ENCODE assay signal across 12 cellular contexts in the genomic region with DNA sequence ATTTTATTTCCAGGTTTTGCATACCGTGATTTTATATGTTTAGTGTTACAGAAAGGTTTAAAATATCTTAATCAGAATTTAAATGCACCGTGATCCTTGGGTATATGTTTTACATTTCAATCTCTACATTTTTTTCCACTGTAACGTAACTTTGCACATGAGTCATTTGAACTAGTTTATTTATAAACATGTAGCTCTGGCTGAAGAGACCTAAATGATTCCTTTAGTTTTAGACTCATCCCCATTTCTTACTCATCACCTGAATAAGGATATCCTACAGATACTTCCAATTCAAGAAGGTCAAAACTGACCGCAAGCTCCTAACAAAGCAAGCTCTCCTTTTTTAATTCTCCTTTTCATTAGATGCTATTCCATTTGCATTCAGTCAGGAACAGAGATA. TPM values are rescaled to one million over a fixed set of nuclear protein-coding genes. Genes with fewer than 3 reads are reported as not detected.
DNase-seq lines count a peak whose midpoint lies in the region; ATAC-seq and TF ChIP-seq lines count a peak whose summit lies in the region.
"Had no signal": no experiment of that assay in that cellular context is flagged by ENCODE, and none has a peak within 500 bp of the region (broad histone marks: within the 10 kb centered on the region; RNA-seq: fewer than 3 reads in every experiment).

No MANE protein-coding gene starts in this region.

- H3K4me1 ChIP-seq in IMR-90 (ENCODE audit: control insufficient read depth, insufficient read depth, low read length) (no peaks in the 10 kb centered on the region), foreskin keratinocyte (no peaks in the 10 kb centered on the region)
- H3K4me1 ChIP-seq: BLaER1 treated with 17β-estradiol and CSF1 and Interleukin-3, amounts not matched to agents 10 nM and 100 nM had no signal

- H2BK5ac ChIP-seq in IMR-90 (ENCODE audit: low read depth, low read length, poor library complexity, severe bottlenecking): no peak overlapping the region

- dilution Hi-C loops in IMR-90 (cut with HindIII; ENCODE audit: low sequenced_read_pairs, unreplicated experiment): no loop called here

- no peak overlapping the region for H2AK9ac ChIP-seq in IMR-90 (replicated peaks; ENCODE audit: low read depth, low read length, poor library complexity)

- no peak overlapping the region for H3K23ac ChIP-seq in IMR-90 (ENCODE audit: low read depth, low read length)

- no peak overlapping the region for H4K8ac ChIP-seq in IMR-90 (ENCODE audit: low read depth in 2 of 2, low read length in 2 of 2)

- no peaks in the 10 kb centered on the region for H3K79me1 ChIP-seq in IMR-90 (ENCODE audit: low read depth in 1 of 2, low read length in 2 of 2)

- TF ChIP-seq CTCF in IMR-90 (conservative IDR thresholded peaks at IDR 0.05; ENCODE audit: low read depth, low read length) (no peak), choroid plexus epithelial cell (conservative IDR thresholded peaks at IDR 0.05; ENCODE audit: low read depth, low read length) (no peak), foreskin keratinocyte (conservative IDR thresholded peaks at IDR 0.05) (no peak)

- H2AK5ac ChIP-seq in IMR-90 (ENCODE audit: low read depth, low read length): no peak overlapping the region

- H2BK20ac ChIP-seq in IMR-90 (ENCODE audit: low read depth, low read length): no peak overlapping the region

- ATAC-seq in IMR-90 (ENCODE audit: low read depth) (0 out of 2 replicates have a peak, but pooled peaks have one; percentile 32), foreskin keratinocyte (peak; percentile 61), HG02852 (IDR thresholded peaks at IDR 0.05; ENCODE audit: unreplicated experiment) (no peak), GM18519 (IDR thresholded peaks at IDR 0.05; ENCODE audit: low FRiP score, unreplicated experiment) (no peak)

- no peak for TF ChIP-seq POLR2A in IMR-90 (IDR thresholded peaks at IDR 0.05; ENCODE audit: low read depth, low read length)

- no peak overlapping the region for H4K5ac ChIP-seq in IMR-90 (ENCODE audit: low read depth, low read length)

- H3K36me3 ChIP-seq in IMR-90 (ENCODE audit: control insufficient read depth, insufficient read depth, low read length): no peaks in the 10 kb centered on the region
- H3K36me3 ChIP-seq: BLaER1 treated with 17β-estradiol and CSF1 and Interleukin-3, amounts not matched to agents 10 nM and 100 nM had no signal

- DNase-seq in A172 (ENCODE audit: low spot score) (peak; percentile 2), IMR-90 (peak; percentile 29), choroid plexus epithelial cell (ENCODE audit: low read depth) (peak; percentile 13), foreskin keratinocyte (no peak), NCI-H510A treated with DMSO at 0.1 percent for 48 hours (lab: John Stamatoyannopoulos, UW) (no peak)
- DNase-seq: 8988T; ACHN; CD4-positive, CD25-positive, alpha-beta regulatory T cell; DMS79 had no signal

- no peak overlapping the region for H2AFZ ChIP-seq in IMR-90 (replicated peaks; ENCODE audit: low read length, poor library complexity)

- H4K91ac ChIP-seq in IMR-90 (ENCODE audit: insufficient read depth, low read depth, low read length): no peak overlapping the region

- no peak overlapping the region for H2BK15ac ChIP-seq in IMR-90 (ENCODE audit: low read depth, low read length)

- no peaks in the 10 kb centered on the region for H4K20me1 ChIP-seq in IMR-90 (ENCODE audit: insufficient read depth, low read length)
- H4K20me1 ChIP-seq: BLaER1 treated with 17β-estradiol and CSF1 and Interleukin-3, amounts not matched to agents 10 nM and 100 nM had no signal

- H3K4me3 ChIP-seq in IMR-90 (ENCODE audit: insufficient read depth, low read depth, low read length) (no peak overlapping the region), choroid plexus epithelial cell (ENCODE audit: low read depth, low read length) (no peak overlapping the region)
- H3K4me3 ChIP-seq: BLaER1 treated with 17β-estradiol and CSF1 and Interleukin-3, amounts not matched to agents 10 nM and 100 nM had no signal

- H3K18ac ChIP-seq in IMR-90 (ENCODE audit: low read depth, low read length): no peak overlapping the region

- H3K14ac ChIP-seq in IMR-90 (replicated peaks; ENCODE audit: low read depth, low read length): no peak overlapping the region

- CTCF ChIA-PET in IMR-90 (lab: Yijun Ruan, JAX): interaction anchor here (1.2 kb wide), 1 partner anchor 13 kb away, joined by 4 read pairs; no protein-coding TSS in a partner anchor

- H3K4me2 ChIP-seq in IMR-90 (ENCODE audit: low read depth, low read length): no peak overlapping the region; the same call in 1 of the 2 replicates
- H3K4me2 ChIP-seq: BLaER1 treated with 17β-estradiol and CSF1 and Interleukin-3, amounts not matched to agents 10 nM and 100 nM had no signal

- H3K4ac ChIP-seq in IMR-90 (ENCODE audit: low read depth, low read length): no peak overlapping the region

- H3K56ac ChIP-seq in IMR-90 (ENCODE audit: extremely low read depth, insufficient read depth, low read length): no peak overlapping the region

- in situ Hi-C loops in IMR-90 (cut with MboI; ENCODE audit: low sequenced_read_pairs): no loop called here

- POLR2A ChIA-PET in IMR-90 (lab: Charles Lee; ENCODE audit: unreplicated experiment): no interaction called here

- no peak for TF ChIP-seq RAD21 in IMR-90 (IDR thresholded peaks at IDR 0.05; ENCODE audit: low read length)

- no peak overlapping the region for H3K27ac ChIP-seq in IMR-90 (ENCODE audit: insufficient read depth, low read length)
- H3K27ac ChIP-seq in foreskin keratinocyte: no peak overlapping the region
- H3K27ac ChIP-seq: BLaER1 treated with 17β-estradiol and CSF1 and Interleukin-3, amounts not matched to agents 10 nM and 100 nM had no signal

- no peaks in the 10 kb centered on the region for H3K9me1 ChIP-seq in IMR-90 (ENCODE audit: insufficient read depth, low read length)

- no peak overlapping the region for H3K9ac ChIP-seq in IMR-90 (ENCODE audit: low read depth, low read length)
- H3K9ac ChIP-seq: BLaER1 treated with 17β-estradiol and CSF1 and Interleukin-3, amounts not matched to agents 10 nM and 100 nM had no signal

- intact Hi-C loops in IMR-90 (cut with micrococcal nuclease): no loop called here

- no peak overlapping the region for H2BK120ac ChIP-seq in IMR-90 (ENCODE audit: low read depth, low read length)

- no peaks in the 10 kb centered on the region for H3K9me3 ChIP-seq in IMR-90 (ENCODE audit: control insufficient read depth, insufficient read depth, low read length)
- H3K9me3 ChIP-seq: BLaER1 treated with 17β-estradiol and CSF1 and Interleukin-3, amounts not matched to agents 10 nM and 100 nM had no signal

- BruUV-seq in IMR-90 (replicated peaks; lab: Mats Ljungman, UMichigan): no TSS peak

- no CpG with 5 or more reads among the region's 4 CpGs for WGBS in IMR-90 (ENCODE audit: extremely low coverage in 2 of 2, insufficient read length in 1 of 2), 2 experiments

- H3K27me3 ChIP-seq in IMR-90 (ENCODE audit: control insufficient read depth, insufficient read depth, low read length) (no peaks in the 10 kb centered on the region), foreskin keratinocyte (no peaks in the 10 kb centered on the region)
- H3K27me3 ChIP-seq: BLaER1 treated with 17β-estradiol and CSF1 and Interleukin-3, amounts not matched to agents 10 nM and 100 nM had no signal

TF ChIP-seq in IMR-90, 13 proteins besides CTCF, POLR2A, EP300 and RAD21:
- TF ChIP-seq MAFK (IDR thresholded peaks at IDR 0.05; ENCODE audit: low read depth, low read length) (no peak), RFX5 (IDR thresholded peaks at IDR 0.05; ENCODE audit: low read depth, low read length) (no peak), CHD1 (IDR thresholded peaks at IDR 0.05; ENCODE audit: low read depth, low read length) (no peak), SMC3 (IDR thresholded peaks at IDR 0.05; ENCODE audit: low read depth, low read length) (no peak), CEBPB (IDR thresholded peaks at IDR 0.05; ENCODE audit: low read depth, low read length) (no peak), NFE2L2 (IDR thresholded peaks at IDR 0.05; ENCODE audit: low read depth, low read length) (no peak), MAZ (IDR thresholded peaks at IDR 0.05; ENCODE audit: borderline replicate concordance, low read depth, low read length) (no peak), MXI1 (IDR thresholded peaks at IDR 0.05; ENCODE audit: borderline replicate concordance, low read depth, low read length) (no peak), BHLHE40 (IDR thresholded peaks at IDR 0.05; ENCODE audit: low read depth, low read length) (no peak), FOS (IDR thresholded peaks at IDR 0.05; ENCODE audit: low read depth, low read length) (no peak), RCOR1 (IDR thresholded peaks at IDR 0.05; ENCODE audit: insufficient replicate concordance, low read length) (no peak)
- TF ChIP-seq, protein P1, sequence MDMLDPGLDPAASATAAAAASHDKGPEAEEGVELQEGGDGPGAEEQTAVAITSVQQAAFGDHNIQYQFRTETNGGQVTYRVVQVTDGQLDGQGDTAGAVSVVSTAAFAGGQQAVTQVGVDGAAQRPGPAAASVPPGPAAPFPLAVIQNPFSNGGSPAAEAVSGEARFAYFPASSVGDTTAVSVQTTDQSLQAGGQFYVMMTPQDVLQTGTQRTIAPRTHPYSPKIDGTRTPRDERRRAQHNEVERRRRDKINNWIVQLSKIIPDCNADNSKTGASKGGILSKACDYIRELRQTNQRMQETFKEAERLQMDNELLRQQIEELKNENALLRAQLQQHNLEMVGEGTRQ (IDR thresholded peaks at IDR 0.05; ENCODE audit: low read depth, low read length): no peak

RNA-seq across cellular contexts. Expression of a gene that starts 42.7 kb away (rescaled TPM):
- not detected in 2 replicates for total RNA-seq in A172 (2014; rRNA removed; shearing (Covaris generic))
- total RNA-seq in IMR-90 (2012; rRNA removed) (0.72 and 1.4 TPM in 2 replicates), foreskin keratinocyte (29.6 and 38.8 TPM in 2 replicates)
- polyA plus RNA-seq in IMR-90 (2012; rRNA removed) (0.22 and 0.32 TPM in 2 replicates), foreskin keratinocyte (13.1 and 14.5 TPM in 2 replicates)
- 0.02 and 0.04 TPM in 2 replicates for polyA plus RNA-seq in IMR-90 (2012; cell fraction: cytosol; rRNA removed)
- 0.05 and 0.23 TPM in 2 replicates for polyA plus RNA-seq in IMR-90 (2012; cell fraction: nucleus; rRNA removed; ENCODE audit: low replicate concordance)
- total RNA-seq: CD4-positive, CD25-positive, alpha-beta regulatory T cell had no signal
- polyA plus RNA-seq: CD4-positive, CD25-positive, alpha-beta regulatory T cell had no signal

Comparison
In these comparisons a context has a peak if more than half of its experiments do, and no peak if none do; other contexts are left out.
1. DNase-seq: peak in A172 (single experiment), IMR-90 (single experiment) and choroid plexus epithelial cell (single experiment); none in foreskin keratinocyte (0 of 2) and NCI-H510A treated with DMSO at 0.1 percent for 48 hours (single experiment).
2. ATAC-seq: peak in IMR-90 (single experiment) and foreskin keratinocyte (single experiment); none in HG02852 (single experiment) and GM18519 (single experiment).
3. RNA of a gene that starts 42.7 kb away (total RNA-seq): 29.6 to 38.8 TPM in foreskin keratinocyte; 0.72 to 1.4 TPM in IMR-90 and not detected in A172; every median in the first group is over 10 times any median in the second.